ENCODE assay signal across 2 cellular contexts in genomic region chr16:55465077-55465896, GRCh38.
TF ChIP-seq lines count a peak whose summit lies in the region.

No MANE protein-coding gene starts in this region.

TF ChIP-seq in A549, 52 proteins besides CTCF, POLR2A, EP300 and RAD21 (continued from another document):
- TF ChIP-seq RARB (CRISPR knock-in tag; IDR thresholded peaks at IDR 0.05), result no peak
- no peak for TF ChIP-seq USF2 (IDR thresholded peaks at IDR 0.05)
- no peak for TF ChIP-seq NPAS2 (CRISPR knock-in tag; IDR thresholded peaks at IDR 0.05; ENCODE audit: borderline replicate concordance)
- TF ChIP-seq MAZ (IDR thresholded peaks at IDR 0.05; ENCODE audit: borderline replicate concordance, low read depth, low read length), result peak; percentile 37; the same call in 1 of the 2 replicates
- no peak for TF ChIP-seq HOXB5 (CRISPR knock-in tag; IDR thresholded peaks at IDR 0.05)
- TF ChIP-seq TFCP2L1 (CRISPR knock-in tag; IDR thresholded peaks at IDR 0.05), result no peak
- TF ChIP-seq SMC3 (IDR thresholded peaks at IDR 0.05), result peak; percentile 100
- no peak for TF ChIP-seq FOXS1 (CRISPR knock-in tag; IDR thresholded peaks at IDR 0.05)
- TF ChIP-seq EHF (CRISPR knock-in tag; IDR thresholded peaks at IDR 0.05), result no peak
- TF ChIP-seq RNF2 (IDR thresholded peaks at IDR 0.05; ENCODE audit: borderline replicate concordance, low read depth), result no peak
- no peak for TF ChIP-seq RCOR1 (IDR thresholded peaks at IDR 0.05; ENCODE audit: low read depth, low read length)
- TF ChIP-seq MYC (IDR thresholded peaks at IDR 0.05; ENCODE audit: borderline replicate concordance, low read length), result 0 out of 2 replicates have a peak, but pooled peaks have one; percentile 28
- TF ChIP-seq, protein P1, sequence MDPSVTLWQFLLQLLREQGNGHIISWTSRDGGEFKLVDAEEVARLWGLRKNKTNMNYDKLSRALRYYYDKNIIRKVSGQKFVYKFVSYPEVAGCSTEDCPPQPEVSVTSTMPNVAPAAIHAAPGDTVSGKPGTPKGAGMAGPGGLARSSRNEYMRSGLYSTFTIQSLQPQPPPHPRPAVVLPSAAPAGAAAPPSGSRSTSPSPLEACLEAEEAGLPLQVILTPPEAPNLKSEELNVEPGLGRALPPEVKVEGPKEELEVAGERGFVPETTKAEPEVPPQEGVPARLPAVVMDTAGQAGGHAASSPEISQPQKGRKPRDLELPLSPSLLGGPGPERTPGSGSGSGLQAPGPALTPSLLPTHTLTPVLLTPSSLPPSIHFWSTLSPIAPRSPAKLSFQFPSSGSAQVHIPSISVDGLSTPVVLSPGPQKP (IDR thresholded peaks at IDR 0.05; ENCODE audit: low read depth, low read length), result no peak
- TF ChIP-seq EHMT2 (IDR thresholded peaks at IDR 0.05; ENCODE audit: low read depth), result no peak
- no peak for TF ChIP-seq HDAC2 (IDR thresholded peaks at IDR 0.05)
- TF ChIP-seq HOXB13 (CRISPR knock-in tag; IDR thresholded peaks at IDR 0.05; ENCODE audit: low read depth), result no peak
- TF ChIP-seq BHLHE40 (IDR thresholded peaks at IDR 0.05; ENCODE audit: low read depth, low read length), result no peak
- no peak for TF ChIP-seq CHD4 (IDR thresholded peaks at IDR 0.05; ENCODE audit: borderline replicate concordance)

TF ChIP-seq in K562, 482 proteins besides CTCF, POLR2A, EP300 and RAD21 (continued from another document and continues in another):
- TF ChIP-seq CBX2 (IDR thresholded peaks at IDR 0.05; ENCODE audit: insufficient read depth, low read length, poor library complexity, severe bottlenecking) (no peak), ZBED1 (IDR thresholded peaks at IDR 0.05) (no peak), HMBOX1 (IDR thresholded peaks at IDR 0.05) (no peak), ZNF263 (CRISPR knock-in tag; IDR thresholded peaks at IDR 0.05; ENCODE audit: borderline replicate concordance) (no peak), NR2F6 (CRISPR knock-in tag; IDR thresholded peaks at IDR 0.05) (no peak), FOXJ3 (CRISPR knock-in tag; IDR thresholded peaks at IDR 0.05) (no peak), MED1 (CRISPR knock-in tag; IDR thresholded peaks at IDR 0.05; ENCODE audit: borderline replicate concordance) (no peak), NFIC (IDR thresholded peaks at IDR 0.05) (peak; percentile 20; the same call in 1 of the 2 replicates), CHD4 (IDR thresholded peaks at IDR 0.05; ENCODE audit: insufficient read depth, insufficient replicate concordance, low read depth, low read length, poor library complexity, severe bottlenecking) (no peak), ATF3 (IDR thresholded peaks at IDR 0.05) (no peak), ATF3 (CRISPR knock-in tag; conservative IDR thresholded peaks at IDR 0.05) (no peak), TEAD1 (CRISPR knock-in tag; IDR thresholded peaks at IDR 0.05) (no peak), ZNF274 (IDR thresholded peaks at IDR 0.05; ENCODE audit: borderline replicate concordance, low read depth, low read length) (no peak), ZNF324 (CRISPR knock-in tag; IDR thresholded peaks at IDR 0.05) (no peak), ZNF146 (CRISPR knock-in tag; IDR thresholded peaks at IDR 0.05; ENCODE audit: unreplicated experiment) (no peak), NR3C1 (CRISPR knock-in tag; IDR thresholded peaks at IDR 0.05) (no peak), ZNF184 (CRISPR knock-in tag; IDR thresholded peaks at IDR 0.05) (no peak), SOX6 (IDR thresholded peaks at IDR 0.05) (no peak), CLOCK (CRISPR knock-in tag; IDR thresholded peaks at IDR 0.05; ENCODE audit: borderline replicate concordance) (no peak), HOMEZ (CRISPR knock-in tag; IDR thresholded peaks at IDR 0.05) (no peak), SFPQ (IDR thresholded peaks at IDR 0.05; ENCODE audit: low read depth, low read length) (no peak), BMI1 (IDR thresholded peaks at IDR 0.05; ENCODE audit: low read length) (no peak), ZBTB7A (IDR thresholded peaks at IDR 0.05; ENCODE audit: borderline replicate concordance, control insufficient read depth, low read depth, low read length) (no peak), ZNF212 (CRISPR knock-in tag; IDR thresholded peaks at IDR 0.05) (no peak), KLF10 (CRISPR knock-in tag; IDR thresholded peaks at IDR 0.05) (no peak), ZFP91 (CRISPR knock-in tag; IDR thresholded peaks at IDR 0.05) (no peak), RBFOX2 (IDR thresholded peaks at IDR 0.05; ENCODE audit: low read depth, low read length) (no peak)
- TF ChIP-seq, protein P2, sequence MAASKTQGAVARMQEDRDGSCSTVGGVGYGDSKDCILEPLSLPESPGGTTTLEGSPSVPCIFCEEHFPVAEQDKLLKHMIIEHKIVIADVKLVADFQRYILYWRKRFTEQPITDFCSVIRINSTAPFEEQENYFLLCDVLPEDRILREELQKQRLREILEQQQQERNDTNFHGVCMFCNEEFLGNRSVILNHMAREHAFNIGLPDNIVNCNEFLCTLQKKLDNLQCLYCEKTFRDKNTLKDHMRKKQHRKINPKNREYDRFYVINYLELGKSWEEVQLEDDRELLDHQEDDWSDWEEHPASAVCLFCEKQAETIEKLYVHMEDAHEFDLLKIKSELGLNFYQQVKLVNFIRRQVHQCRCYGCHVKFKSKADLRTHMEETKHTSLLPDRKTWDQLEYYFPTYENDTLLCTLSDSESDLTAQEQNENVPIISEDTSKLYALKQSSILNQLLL (CRISPR knock-in tag; IDR thresholded peaks at IDR 0.05; ENCODE audit: borderline replicate concordance), result no peak
- TF ChIP-seq, protein P3, sequence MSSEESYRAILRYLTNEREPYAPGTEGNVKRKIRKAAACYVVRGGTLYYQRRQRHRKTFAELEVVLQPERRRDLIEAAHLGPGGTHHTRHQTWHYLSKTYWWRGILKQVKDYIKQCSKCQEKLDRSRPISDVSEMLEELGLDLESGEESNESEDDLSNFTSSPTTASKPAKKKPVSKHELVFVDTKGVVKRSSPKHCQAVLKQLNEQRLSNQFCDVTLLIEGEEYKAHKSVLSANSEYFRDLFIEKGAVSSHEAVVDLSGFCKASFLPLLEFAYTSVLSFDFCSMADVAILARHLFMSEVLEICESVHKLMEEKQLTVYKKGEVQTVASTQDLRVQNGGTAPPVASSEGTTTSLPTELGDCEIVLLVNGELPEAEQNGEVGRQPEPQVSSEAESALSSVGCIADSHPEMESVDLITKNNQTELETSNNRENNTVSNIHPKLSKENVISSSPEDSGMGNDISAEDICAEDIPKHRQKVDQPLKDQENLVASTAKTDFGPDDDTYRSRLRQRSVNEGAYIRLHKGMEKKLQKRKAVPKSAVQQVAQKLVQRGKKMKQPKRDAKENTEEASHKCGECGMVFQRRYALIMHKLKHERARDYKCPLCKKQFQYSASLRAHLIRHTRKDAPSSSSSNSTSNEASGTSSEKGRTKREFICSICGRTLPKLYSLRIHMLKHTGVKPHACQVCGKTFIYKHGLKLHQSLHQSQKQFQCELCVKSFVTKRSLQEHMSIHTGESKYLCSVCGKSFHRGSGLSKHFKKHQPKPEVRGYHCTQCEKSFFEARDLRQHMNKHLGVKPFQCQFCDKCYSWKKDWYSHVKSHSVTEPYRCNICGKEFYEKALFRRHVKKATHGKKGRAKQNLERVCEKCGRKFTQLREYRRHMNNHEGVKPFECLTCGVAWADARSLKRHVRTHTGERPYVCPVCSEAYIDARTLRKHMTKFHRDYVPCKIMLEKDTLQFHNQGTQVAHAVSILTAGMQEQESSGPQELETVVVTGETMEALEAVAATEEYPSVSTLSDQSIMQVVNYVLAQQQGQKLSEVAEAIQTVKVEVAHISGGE (CRISPR knock-in tag; IDR thresholded peaks at IDR 0.05), result no peak
- TF ChIP-seq, protein P4, sequence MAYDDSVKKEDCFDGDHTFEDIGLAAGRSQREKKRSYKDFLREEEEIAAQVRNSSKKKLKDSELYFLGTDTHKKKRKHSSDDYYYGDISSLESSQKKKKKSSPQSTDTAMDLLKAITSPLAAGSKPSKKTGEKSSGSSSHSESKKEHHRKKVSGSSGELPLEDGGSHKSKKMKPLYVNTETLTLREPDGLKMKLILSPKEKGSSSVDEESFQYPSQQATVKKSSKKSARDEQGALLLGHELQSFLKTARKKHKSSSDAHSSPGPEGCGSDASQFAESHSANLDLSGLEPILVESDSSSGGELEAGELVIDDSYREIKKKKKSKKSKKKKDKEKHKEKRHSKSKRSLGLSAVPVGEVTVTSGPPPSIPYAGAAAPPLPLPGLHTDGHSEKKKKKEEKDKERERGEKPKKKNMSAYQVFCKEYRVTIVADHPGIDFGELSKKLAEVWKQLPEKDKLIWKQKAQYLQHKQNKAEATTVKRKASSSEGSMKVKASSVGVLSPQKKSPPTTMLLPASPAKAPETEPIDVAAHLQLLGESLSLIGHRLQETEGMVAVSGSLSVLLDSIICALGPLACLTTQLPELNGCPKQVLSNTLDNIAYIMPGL (CRISPR knock-in tag; IDR thresholded peaks at IDR 0.05), result no peak
- TF ChIP-seq, protein P5, sequence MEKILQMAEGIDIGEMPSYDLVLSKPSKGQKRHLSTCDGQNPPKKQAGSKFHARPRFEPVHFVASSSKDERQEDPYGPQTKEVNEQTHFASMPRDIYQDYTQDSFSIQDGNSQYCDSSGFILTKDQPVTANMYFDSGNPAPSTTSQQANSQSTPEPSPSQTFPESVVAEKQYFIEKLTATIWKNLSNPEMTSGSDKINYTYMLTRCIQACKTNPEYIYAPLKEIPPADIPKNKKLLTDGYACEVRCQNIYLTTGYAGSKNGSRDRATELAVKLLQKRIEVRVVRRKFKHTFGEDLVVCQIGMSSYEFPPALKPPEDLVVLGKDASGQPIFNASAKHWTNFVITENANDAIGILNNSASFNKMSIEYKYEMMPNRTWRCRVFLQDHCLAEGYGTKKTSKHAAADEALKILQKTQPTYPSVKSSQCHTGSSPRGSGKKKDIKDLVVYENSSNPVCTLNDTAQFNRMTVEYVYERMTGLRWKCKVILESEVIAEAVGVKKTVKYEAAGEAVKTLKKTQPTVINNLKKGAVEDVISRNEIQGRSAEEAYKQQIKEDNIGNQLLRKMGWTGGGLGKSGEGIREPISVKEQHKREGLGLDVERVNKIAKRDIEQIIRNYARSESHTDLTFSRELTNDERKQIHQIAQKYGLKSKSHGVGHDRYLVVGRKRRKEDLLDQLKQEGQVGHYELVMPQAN (IDR thresholded peaks at IDR 0.05; ENCODE audit: borderline replicate concordance), result no peak
